In the genomic region with DNA sequence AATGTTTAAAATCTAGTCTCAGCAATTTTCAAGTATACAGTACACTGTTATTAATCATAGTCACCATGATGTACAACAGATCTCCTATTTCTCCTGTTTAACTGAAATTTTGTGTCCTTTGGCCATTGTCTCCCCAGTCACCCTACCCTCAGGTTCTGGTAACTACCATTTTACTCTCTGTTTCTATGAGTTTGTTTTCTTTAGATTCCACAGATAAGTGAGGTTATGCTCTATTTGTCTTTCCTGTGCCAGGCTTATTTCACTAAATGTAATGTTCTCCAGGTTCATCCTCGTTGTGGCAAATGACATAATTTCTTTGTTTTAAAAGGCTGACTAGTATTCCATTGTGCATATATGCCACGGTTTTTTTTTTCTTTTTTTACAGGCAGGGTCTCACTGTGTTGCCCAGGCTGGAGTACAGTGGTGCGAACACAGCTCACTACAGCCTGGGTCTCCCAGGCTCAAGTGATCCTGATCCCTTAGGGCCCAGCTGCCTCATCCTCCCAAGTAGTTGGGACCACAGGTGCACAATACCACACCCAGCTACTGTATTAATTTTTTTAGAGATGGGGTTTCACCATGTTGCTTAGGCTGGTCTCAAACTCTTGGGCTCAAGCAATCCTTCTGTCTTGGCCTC, we compare ENCODE assay signal across 22 cellular contexts. TPM values are rescaled to one million over a fixed set of nuclear protein-coding genes. Genes with fewer than 3 reads are reported as not detected.
DNase-seq lines count a peak whose midpoint lies in the region; ATAC-seq and TF ChIP-seq lines count a peak whose summit lies in the region.
"Had no signal": no experiment of that assay in that cellular context is flagged by ENCODE, and none has a peak within 500 bp of the region (broad histone marks: within the 10 kb centered on the region; RNA-seq: fewer than 3 reads in every experiment).

No MANE protein-coding gene starts in this region.

- H3K4me3 ChIP-seq in A673 (ENCODE audit: low read depth, low read length, poor library complexity, severe bottlenecking) = no peak overlapping the region
- no peak overlapping the region for H3K4me3 ChIP-seq in prostate gland
- H3K4me3 ChIP-seq: SK-N-MC had no signal

- no peak for DNase-seq in Calu3
- no peak for DNase-seq in activated T-helper 1 cell treated with anti-CD3 and anti-CD28 coated beads, Interleukin-12 subunit alpha, Interleukin-12 subunit beta, Interleukin-2, Interleukin-4 antibody, amounts not matched to agents 30 ng/mL and 10 ng/mL and 1 ng/mL, durations not matched to agents 14 hours and 24 hours and 36 hours (ENCODE audit: low spot score)
- no peak for DNase-seq in mesothelial cell of epicardium (ENCODE audit: low spot score in 2 of 2, unreplicated experiment in 2 of 2)
- no peak for DNase-seq in A673 (ENCODE audit: low spot score)
- DNase-seq in prostate gland (ENCODE audit: low spot score) = no peak
- DNase-seq: activated CD4-positive, alpha-beta T cell treated with anti-CD3 and anti-CD28 coated beads for 4 hours; activated CD8-positive, alpha-beta memory T cell treated with anti-CD3 and anti-CD28 coated beads, Interleukin-2, amount 50 U/mL, for 48 hours; anterior cingulate cortex; COR-L47; Karpas-422; kidney glomerular epithelial cell; mammary epithelial cell; naive B cell; NCI-H1092 treated with DMSO at 0.1 percent for 48 hours; NK-92 treated with Interleukin-12 subunit alpha and Interleukin-12 subunit beta, amount 100 ng/mL, for 24 hours; posterior cingulate gyrus; RPMI8226; stimulated activated CD4-positive, alpha-beta T cell treated with anti-CD3 and anti-CD28 coated beads, Interleukin-1b, Interleukin-23, amount 100 ng/mL, for 48 hours; stimulated activated naive CD4-positive, alpha-beta T cell had no signal

- H3K27me3 ChIP-seq in A673 (replicated peaks; ENCODE audit: insufficient read depth, low read depth, low read length, poor library complexity) = no peaks in the 10 kb centered on the region
- no peaks in the 10 kb centered on the region for H3K27me3 ChIP-seq in prostate gland (replicated peaks; ENCODE audit: insufficient read depth)

- BruUV-seq in Calu3 (replicated peaks; lab: Mats Ljungman, UMichigan) (no TSS peak), A673 (replicated peaks; lab: Mats Ljungman, UMichigan) (no TSS peak)

- H3K4me1 Mint-ChIP-seq in Calu3 (ENCODE audit: low read depth, unreplicated experiment) = peaks cover 54% of the 10 kb centered on the region
- H3K4me1 Mint-ChIP-seq in activated T-helper 1 cell treated with anti-CD3 and anti-CD28 coated beads, Interleukin-12 subunit alpha, Interleukin-12 subunit beta, Interleukin-2, Interleukin-4 antibody, amounts not matched to agents 30 ng/mL and 10 ng/mL and 1 ng/mL, durations not matched to agents 14 hours and 24 hours and 36 hours (ENCODE audit: low read depth) = peaks cover 46% of the 10 kb centered on the region
- peaks cover 17% of the 10 kb centered on the region for H3K4me1 Mint-ChIP-seq in mesothelial cell of epicardium

- no peaks in the 10 kb centered on the region for H3K27me3 Mint-ChIP-seq in Calu3 (ENCODE audit: unreplicated experiment)
- H3K27me3 Mint-ChIP-seq in activated T-helper 1 cell treated with anti-CD3 and anti-CD28 coated beads, Interleukin-12 subunit alpha, Interleukin-12 subunit beta, Interleukin-2, Interleukin-4 antibody, amounts not matched to agents 30 ng/mL and 10 ng/mL and 1 ng/mL, durations not matched to agents 14 hours and 24 hours and 36 hours (ENCODE audit: insufficient read depth) = no peaks in the 10 kb centered on the region
- no peaks in the 10 kb centered on the region for H3K27me3 Mint-ChIP-seq in mesothelial cell of epicardium (ENCODE audit: low read depth)
- H3K27me3 Mint-ChIP-seq: naive B cell had no signal

- H3K36me3 Mint-ChIP-seq in Calu3 (ENCODE audit: insufficient read depth, unreplicated experiment) (peaks cover 11% of the 10 kb centered on the region), mesothelial cell of epicardium (peaks cover 21% of the 10 kb centered on the region)
- peaks cover 13% of the 10 kb centered on the region for H3K36me3 Mint-ChIP-seq in activated T-helper 1 cell treated with anti-CD3 and anti-CD28 coated beads, Interleukin-12 subunit alpha, Interleukin-12 subunit beta, Interleukin-2, Interleukin-4 antibody, amounts not matched to agents 30 ng/mL and 10 ng/mL and 1 ng/mL, durations not matched to agents 14 hours and 24 hours and 36 hours (ENCODE audit: low read depth)

- H3K27ac Mint-ChIP-seq in Calu3 (ENCODE audit: unreplicated experiment) = peak overlapping the region; percentile 26
- H3K27ac Mint-ChIP-seq in activated T-helper 1 cell treated with anti-CD3 and anti-CD28 coated beads, Interleukin-12 subunit alpha, Interleukin-12 subunit beta, Interleukin-2, Interleukin-4 antibody, amounts not matched to agents 30 ng/mL and 10 ng/mL and 1 ng/mL, durations not matched to agents 14 hours and 24 hours and 36 hours = peak overlapping the region; percentile 4
- H3K27ac Mint-ChIP-seq in mesothelial cell of epicardium = peak overlapping the region; percentile 26

- H3K9me3 ChIP-seq in A673 (ENCODE audit: low read depth, low read length, poor library complexity, severe bottlenecking) (no peaks in the 10 kb centered on the region), prostate gland (no peaks in the 10 kb centered on the region)

- TF ChIP-seq CTCF in C4-2B (conservative IDR thresholded peaks at IDR 0.05) (no peak), Calu3 (IDR thresholded peaks at IDR 0.05; ENCODE audit: unreplicated experiment) (no peak), mesothelial cell of epicardium (IDR thresholded peaks at IDR 0.05; ENCODE audit: unreplicated experiment) (no peak), A673 (conservative IDR thresholded peaks at IDR 0.05; ENCODE audit: low read depth, low read length) (no peak), prostate gland (IDR thresholded peaks at IDR 0.05) (no peak)

- H3K4me1 ChIP-seq in A673 (ENCODE audit: insufficient read depth, low read length, poor library complexity, severe bottlenecking) (peaks cover 4% of the 10 kb centered on the region), prostate gland (replicated peaks) (no peaks in the 10 kb centered on the region)

- WGBS in prostate gland = 51% methylated on average over 3 of the region's 3 CpGs

- POLR2A ChIA-PET in A673 (lab: Charles Lee; ENCODE audit: low non-redundant PET) = no interaction called here

- CTCF ChIA-PET in Calu3 (lab: Charles Lee) = interaction anchor here (0.7 to 1.6 kb wide), 3 partner anchors 11 to 77 kb away, joined by 3 to 6 read pairs (median 3); no protein-coding TSS in a partner anchor
- CTCF ChIA-PET in A673 (lab: Charles Lee) = no interaction called here

- no peak for TF ChIP-seq POLR2A in prostate gland (IDR thresholded peaks at IDR 0.05)

- no peak overlapping the region for H3K4me3 Mint-ChIP-seq in Calu3 (ENCODE audit: low read depth, unreplicated experiment)
- H3K4me3 Mint-ChIP-seq in activated T-helper 1 cell treated with anti-CD3 and anti-CD28 coated beads, Interleukin-12 subunit alpha, Interleukin-12 subunit beta, Interleukin-2, Interleukin-4 antibody, amounts not matched to agents 30 ng/mL and 10 ng/mL and 1 ng/mL, durations not matched to agents 14 hours and 24 hours and 36 hours = no peak overlapping the region
- no peak overlapping the region for H3K4me3 Mint-ChIP-seq in mesothelial cell of epicardium
- H3K4me3 Mint-ChIP-seq: naive B cell had no signal

- ATAC-seq in HG02840 (IDR thresholded peaks at IDR 0.05; ENCODE audit: low FRiP score, unreplicated experiment) = no peak

- H3K9me3 Mint-ChIP-seq in Calu3 (ENCODE audit: low read depth, unreplicated experiment) (no peaks in the 10 kb centered on the region), mesothelial cell of epicardium (peaks cover 11% of the 10 kb centered on the region)
- no peaks in the 10 kb centered on the region for H3K9me3 Mint-ChIP-seq in activated T-helper 1 cell treated with anti-CD3 and anti-CD28 coated beads, Interleukin-12 subunit alpha, Interleukin-12 subunit beta, Interleukin-2, Interleukin-4 antibody, amounts not matched to agents 30 ng/mL and 10 ng/mL and 1 ng/mL, durations not matched to agents 14 hours and 24 hours and 36 hours

- H3K36me3 ChIP-seq in A673 (ENCODE audit: insufficient read depth, low read length, poor library complexity, severe bottlenecking) = no peaks in the 10 kb centered on the region
- no peaks in the 10 kb centered on the region for H3K36me3 ChIP-seq in prostate gland

- H3K27ac ChIP-seq in C4-2B (peak overlapping the region; percentile 75), A673 (ENCODE audit: low read depth, low read length, poor library complexity, severe bottlenecking) (no peak overlapping the region), prostate gland (no peak overlapping the region)
- H3K27ac ChIP-seq: SK-N-MC had no signal

- intact Hi-C loops in Calu3 (cut with micrococcal nuclease; ENCODE audit: unreplicated experiment) = loop anchor here (5.0 kb wide), 1 partner anchor 39 kb away; no protein-coding TSS in a partner anchor
- intact Hi-C loops in activated T-helper 1 cell treated with anti-CD3 and anti-CD28 coated beads, Interleukin-12 subunit alpha, Interleukin-12 subunit beta, Interleukin-2, Interleukin-4 antibody, amounts not matched to agents 30 ng/mL and 10 ng/mL and 1 ng/mL, durations not matched to agents 14 hours and 24 hours and 36 hours (cut with micrococcal nuclease) = no loop called here
- intact Hi-C loops in A673 (cut with micrococcal nuclease; ENCODE audit: unreplicated experiment) = no loop called here
- intact Hi-C loops in prostate gland (cut with DNase I) = no loop called here

RNA-seq across cellular contexts. Expression of gene RAB7A, which starts 50.0 kb away (rescaled TPM):
- total RNA-seq in Calu3 (2022) (491 and 522 TPM in 2 replicates), mesothelial cell of epicardium (133 to 136 TPM (median 135 TPM) in 3 replicates), A673 (2021) (245 and 258 TPM in 2 replicates), prostate gland (100 to 1,000 TPM in 1 of 2 donors, 10 to 100 TPM in 1; 88.2 to 125 TPM)
- 318 and 329 TPM in 2 replicates for total RNA-seq in activated T-helper 1 cell treated with anti-CD3 and anti-CD28 coated beads, Interleukin-12 subunit alpha, Interleukin-12 subunit beta, Interleukin-2, Interleukin-4 antibody, amounts not matched to agents 30 ng/mL and 10 ng/mL and 1 ng/mL, durations not matched to agents 14 hours and 24 hours and 36 hours
